Comparison of ENCODE assay signal across 1 cellular context in the genomic region with DNA sequence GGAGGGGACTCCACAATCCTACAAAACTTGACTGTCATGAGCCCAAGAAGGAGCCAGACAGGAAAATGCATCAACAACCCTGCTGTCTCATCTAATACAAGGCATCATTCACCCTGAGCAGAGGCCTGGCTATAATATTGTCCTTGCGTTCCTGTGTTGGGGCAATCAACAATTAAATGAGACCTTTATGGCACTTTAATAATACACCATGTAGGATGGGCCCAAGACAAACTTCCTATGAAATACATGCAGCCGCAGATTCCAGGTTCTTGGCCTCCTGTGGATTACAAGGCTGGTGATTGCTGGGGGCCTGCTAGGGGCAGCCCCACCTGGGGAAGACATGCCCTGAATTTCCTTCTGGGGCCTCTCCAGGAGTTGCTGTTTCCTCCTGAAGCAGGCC.
TF ChIP-seq lines count a peak whose summit lies in the region.

No MANE protein-coding gene starts in this region.

TF ChIP-seq in IMR-90, 13 proteins besides CTCF, POLR2A, EP300 and RAD21:
- TF ChIP-seq RCOR1 (IDR thresholded peaks at IDR 0.05; ENCODE audit: insufficient replicate concordance, low read length) (no peak), BHLHE40 (IDR thresholded peaks at IDR 0.05; ENCODE audit: low read depth, low read length) (no peak), SMC3 (IDR thresholded peaks at IDR 0.05; ENCODE audit: low read depth, low read length) (no peak), FOS (IDR thresholded peaks at IDR 0.05; ENCODE audit: low read depth, low read length) (no peak), NFE2L2 (IDR thresholded peaks at IDR 0.05; ENCODE audit: low read depth, low read length) (no peak), RFX5 (IDR thresholded peaks at IDR 0.05; ENCODE audit: low read depth, low read length) (no peak)
- TF ChIP-seq, protein P1, sequence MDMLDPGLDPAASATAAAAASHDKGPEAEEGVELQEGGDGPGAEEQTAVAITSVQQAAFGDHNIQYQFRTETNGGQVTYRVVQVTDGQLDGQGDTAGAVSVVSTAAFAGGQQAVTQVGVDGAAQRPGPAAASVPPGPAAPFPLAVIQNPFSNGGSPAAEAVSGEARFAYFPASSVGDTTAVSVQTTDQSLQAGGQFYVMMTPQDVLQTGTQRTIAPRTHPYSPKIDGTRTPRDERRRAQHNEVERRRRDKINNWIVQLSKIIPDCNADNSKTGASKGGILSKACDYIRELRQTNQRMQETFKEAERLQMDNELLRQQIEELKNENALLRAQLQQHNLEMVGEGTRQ (IDR thresholded peaks at IDR 0.05; ENCODE audit: low read depth, low read length), result no peak
